12 cellular contexts compared by ENCODE assay signal in genomic region chr2:235594964-235595363, GRCh38.
"Had no signal": no experiment of that assay in that cellular context is flagged by ENCODE, and none has a peak within 500 bp of the region (broad histone marks: within the 10 kb centered on the region; RNA-seq: fewer than 3 reads in every experiment).

No MANE protein-coding gene starts in this region.

- H3K4me3 Mint-ChIP-seq: activated CD8-positive, alpha-beta T cell treated with anti-CD3 and anti-CD28 coated beads, Interleukin-2, amount 10 ng/mL, durations not matched to agents 7 days and 5 days; activated naive CD8-positive, alpha-beta T cell; activated T-helper 1 cell treated with anti-CD3 and anti-CD28 coated beads, Interleukin-12 subunit alpha, Interleukin-12 subunit beta, Interleukin-2, Interleukin-4 antibody, amounts not matched to agents 30 ng/mL and 10 ng/mL and 1 ng/mL, durations not matched to agents 14 hours and 24 hours and 36 hours; T-helper 17 cell; WTC11 had no signal

- DNase-seq: activated CD4-positive, CD25-positive, alpha-beta regulatory T cell treated with anti-CD3 and anti-CD28 coated beads, Interleukin-2, amount 50 U/mL, for 72 hours; activated T-cell treated with anti-CD3 and anti-CD28 coated beads, Interleukin-2, amount 50 U/mL, for 1 hour; NCI-H1417 treated with DMSO at 0.1 percent for 48 hours; SHP77 treated with DMSO at 0.1 percent for 48 hours; T-helper 9 cell had no signal

- H3K27ac Mint-ChIP-seq: activated CD8-positive, alpha-beta T cell treated with anti-CD3 and anti-CD28 coated beads, Interleukin-2, amount 10 ng/mL, durations not matched to agents 7 days and 5 days; activated naive CD8-positive, alpha-beta T cell; activated T-helper 1 cell treated with anti-CD3 and anti-CD28 coated beads, Interleukin-12 subunit alpha, Interleukin-12 subunit beta, Interleukin-2, Interleukin-4 antibody, amounts not matched to agents 30 ng/mL and 10 ng/mL and 1 ng/mL, durations not matched to agents 14 hours and 24 hours and 36 hours; T-helper 17 cell; WTC11 had no signal

- H3K9me3 ChIP-seq: Peyer's patch had no signal

- H3K4me3 ChIP-seq: Peyer's patch had no signal

- H3K27ac ChIP-seq: Peyer's patch, RWPE1 had no signal

- H3K36me3 ChIP-seq: Peyer's patch had no signal

- H3K27me3 ChIP-seq: Peyer's patch had no signal

- H3K36me3 Mint-ChIP-seq: activated naive CD8-positive, alpha-beta T cell; WTC11 had no signal

- ATAC-seq: activated CD8-positive, alpha-beta T cell treated with anti-CD3 and anti-CD28 coated beads, Interleukin-2, amount 10 ng/mL, durations not matched to agents 7 days and 5 days had no signal

- H3K27me3 Mint-ChIP-seq: activated naive CD8-positive, alpha-beta T cell had no signal

- H3K9me3 Mint-ChIP-seq: activated T-helper 1 cell treated with anti-CD3 and anti-CD28 coated beads, Interleukin-12 subunit alpha, Interleukin-12 subunit beta, Interleukin-2, Interleukin-4 antibody, amounts not matched to agents 30 ng/mL and 10 ng/mL and 1 ng/mL, durations not matched to agents 14 hours and 24 hours and 36 hours; WTC11 had no signal
